ENCODE assay signal across 1 cellular context in the genomic region with DNA sequence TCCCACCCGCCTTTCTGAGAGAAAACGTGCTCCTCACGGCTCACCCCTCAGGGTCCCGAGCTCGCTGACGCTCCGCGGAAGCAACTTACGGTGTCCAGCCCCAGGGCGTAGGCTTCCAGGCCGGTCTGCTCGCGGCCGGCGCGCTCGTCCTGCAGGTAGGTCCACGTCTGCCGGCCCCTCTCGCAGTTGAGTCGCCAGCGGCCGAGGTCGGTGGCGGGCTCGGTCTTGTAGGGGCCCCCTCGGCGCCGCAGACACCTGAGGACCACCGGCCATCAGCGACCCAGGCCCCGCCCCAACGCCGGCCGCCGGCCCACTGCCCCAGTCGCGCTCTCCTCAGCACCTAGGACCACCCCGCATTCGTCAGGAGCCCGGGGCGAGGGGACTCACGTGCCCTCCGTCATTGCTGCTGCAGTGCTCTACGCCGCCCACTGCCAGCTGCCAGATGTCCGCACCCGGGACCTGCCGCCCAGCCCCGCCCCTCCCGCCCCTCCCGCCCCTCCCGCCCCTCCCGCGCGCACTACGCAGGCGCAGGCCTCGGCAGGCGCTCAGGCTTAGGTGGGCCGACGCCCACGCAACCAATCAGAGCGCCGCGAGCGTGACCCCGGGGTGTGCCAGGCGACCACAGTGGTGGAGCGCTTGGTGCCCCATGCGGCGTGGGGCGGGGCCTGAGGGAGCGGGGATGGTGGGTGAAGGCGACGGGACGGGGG.
TF ChIP-seq lines count a peak whose summit lies in the region.

A gene (minus strand): TSS at position 430 of the 707 bp plus-strand sequence. CDS start 29 bp downstream, at position 401.

TF ChIP-seq in HepG2, 621 proteins besides CTCF, POLR2A, EP300 and RAD21 (continued from another document and continues in another):
- TF ChIP-seq, protein P1, sequence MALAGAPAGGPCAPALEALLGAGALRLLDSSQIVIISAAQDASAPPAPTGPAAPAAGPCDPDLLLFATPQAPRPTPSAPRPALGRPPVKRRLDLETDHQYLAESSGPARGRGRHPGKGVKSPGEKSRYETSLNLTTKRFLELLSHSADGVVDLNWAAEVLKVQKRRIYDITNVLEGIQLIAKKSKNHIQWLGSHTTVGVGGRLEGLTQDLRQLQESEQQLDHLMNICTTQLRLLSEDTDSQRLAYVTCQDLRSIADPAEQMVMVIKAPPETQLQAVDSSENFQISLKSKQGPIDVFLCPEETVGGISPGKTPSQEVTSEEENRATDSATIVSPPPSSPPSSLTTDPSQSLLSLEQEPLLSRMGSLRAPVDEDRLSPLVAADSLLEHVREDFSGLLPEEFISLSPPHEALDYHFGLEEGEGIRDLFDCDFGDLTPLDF (CRISPR knock-in tag; IDR thresholded peaks at IDR 0.05), result 0 out of 2 replicates have a peak, but pooled peaks have one; percentile 36
- TF ChIP-seq SRSF9 (IDR thresholded peaks at IDR 0.05; ENCODE audit: borderline replicate concordance, insufficient read depth, low read depth, low read length, poor library complexity, severe bottlenecking), result no peak
- TF ChIP-seq, protein P2, sequence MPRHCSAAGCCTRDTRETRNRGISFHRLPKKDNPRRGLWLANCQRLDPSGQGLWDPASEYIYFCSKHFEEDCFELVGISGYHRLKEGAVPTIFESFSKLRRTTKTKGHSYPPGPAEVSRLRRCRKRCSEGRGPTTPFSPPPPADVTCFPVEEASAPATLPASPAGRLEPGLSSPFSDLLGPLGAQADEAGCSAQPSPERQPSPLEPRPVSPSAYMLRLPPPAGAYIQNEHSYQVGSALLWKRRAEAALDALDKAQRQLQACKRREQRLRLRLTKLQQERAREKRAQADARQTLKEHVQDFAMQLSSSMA (CRISPR knock-in tag; IDR thresholded peaks at IDR 0.05), result 0 out of 2 replicates have a peak, but pooled peaks have one; percentile 46
- peak; percentile 84 for TF ChIP-seq ZBTB7B (CRISPR knock-in tag; IDR thresholded peaks at IDR 0.05)
- peak; percentile 14; the same call in 1 of the 2 replicates for TF ChIP-seq NCOA2 (CRISPR knock-in tag; IDR thresholded peaks at IDR 0.05)
- TF ChIP-seq, protein P3, sequence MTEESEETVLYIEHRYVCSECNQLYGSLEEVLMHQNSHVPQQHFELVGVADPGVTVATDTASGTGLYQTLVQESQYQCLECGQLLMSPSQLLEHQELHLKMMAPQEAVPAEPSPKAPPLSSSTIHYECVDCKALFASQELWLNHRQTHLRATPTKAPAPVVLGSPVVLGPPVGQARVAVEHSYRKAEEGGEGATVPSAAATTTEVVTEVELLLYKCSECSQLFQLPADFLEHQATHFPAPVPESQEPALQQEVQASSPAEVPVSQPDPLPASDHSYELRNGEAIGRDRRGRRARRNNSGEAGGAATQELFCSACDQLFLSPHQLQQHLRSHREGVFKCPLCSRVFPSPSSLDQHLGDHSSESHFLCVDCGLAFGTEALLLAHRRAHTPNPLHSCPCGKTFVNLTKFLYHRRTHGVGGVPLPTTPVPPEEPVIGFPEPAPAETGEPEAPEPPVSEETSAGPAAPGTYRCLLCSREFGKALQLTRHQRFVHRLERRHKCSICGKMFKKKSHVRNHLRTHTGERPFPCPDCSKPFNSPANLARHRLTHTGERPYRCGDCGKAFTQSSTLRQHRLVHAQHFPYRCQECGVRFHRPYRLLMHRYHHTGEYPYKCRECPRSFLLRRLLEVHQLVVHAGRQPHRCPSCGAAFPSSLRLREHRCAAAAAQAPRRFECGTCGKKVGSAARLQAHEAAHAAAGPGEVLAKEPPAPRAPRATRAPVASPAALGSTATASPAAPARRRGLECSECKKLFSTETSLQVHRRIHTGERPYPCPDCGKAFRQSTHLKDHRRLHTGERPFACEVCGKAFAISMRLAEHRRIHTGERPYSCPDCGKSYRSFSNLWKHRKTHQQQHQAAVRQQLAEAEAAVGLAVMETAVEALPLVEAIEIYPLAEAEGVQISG (CRISPR knock-in tag; IDR thresholded peaks at IDR 0.05), result peak; percentile 51
- TF ChIP-seq ZNF678 (CRISPR knock-in tag; IDR thresholded peaks at IDR 0.05), result peak; percentile 86; the same call in 1 of the 2 replicates
- TF ChIP-seq, protein P4, sequence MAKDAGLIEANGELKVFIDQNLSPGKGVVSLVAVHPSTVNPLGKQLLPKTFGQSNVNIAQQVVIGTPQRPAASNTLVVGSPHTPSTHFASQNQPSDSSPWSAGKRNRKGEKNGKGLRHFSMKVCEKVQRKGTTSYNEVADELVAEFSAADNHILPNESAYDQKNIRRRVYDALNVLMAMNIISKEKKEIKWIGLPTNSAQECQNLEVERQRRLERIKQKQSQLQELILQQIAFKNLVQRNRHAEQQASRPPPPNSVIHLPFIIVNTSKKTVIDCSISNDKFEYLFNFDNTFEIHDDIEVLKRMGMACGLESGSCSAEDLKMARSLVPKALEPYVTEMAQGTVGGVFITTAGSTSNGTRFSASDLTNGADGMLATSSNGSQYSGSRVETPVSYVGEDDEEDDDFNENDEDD (CRISPR knock-in tag; IDR thresholded peaks at IDR 0.05; ENCODE audit: borderline replicate concordance), result peak; percentile 36; the same call in 1 of the 2 replicates
- TF ChIP-seq PHF8 (CRISPR knock-in tag; IDR thresholded peaks at IDR 0.05), result peak; percentile 53
- 0 out of 2 replicates have a peak, but pooled peaks have one; percentile 42 for TF ChIP-seq ZNF766 (CRISPR knock-in tag; IDR thresholded peaks at IDR 0.05; ENCODE audit: borderline replicate concordance)
- TF ChIP-seq TCF12 (IDR thresholded peaks at IDR 0.05), result no peak
- no peak; the same call in 1 of the 2 replicates for TF ChIP-seq TCF12 (CRISPR knock-in tag; IDR thresholded peaks at IDR 0.05)
- TF ChIP-seq, protein P5, sequence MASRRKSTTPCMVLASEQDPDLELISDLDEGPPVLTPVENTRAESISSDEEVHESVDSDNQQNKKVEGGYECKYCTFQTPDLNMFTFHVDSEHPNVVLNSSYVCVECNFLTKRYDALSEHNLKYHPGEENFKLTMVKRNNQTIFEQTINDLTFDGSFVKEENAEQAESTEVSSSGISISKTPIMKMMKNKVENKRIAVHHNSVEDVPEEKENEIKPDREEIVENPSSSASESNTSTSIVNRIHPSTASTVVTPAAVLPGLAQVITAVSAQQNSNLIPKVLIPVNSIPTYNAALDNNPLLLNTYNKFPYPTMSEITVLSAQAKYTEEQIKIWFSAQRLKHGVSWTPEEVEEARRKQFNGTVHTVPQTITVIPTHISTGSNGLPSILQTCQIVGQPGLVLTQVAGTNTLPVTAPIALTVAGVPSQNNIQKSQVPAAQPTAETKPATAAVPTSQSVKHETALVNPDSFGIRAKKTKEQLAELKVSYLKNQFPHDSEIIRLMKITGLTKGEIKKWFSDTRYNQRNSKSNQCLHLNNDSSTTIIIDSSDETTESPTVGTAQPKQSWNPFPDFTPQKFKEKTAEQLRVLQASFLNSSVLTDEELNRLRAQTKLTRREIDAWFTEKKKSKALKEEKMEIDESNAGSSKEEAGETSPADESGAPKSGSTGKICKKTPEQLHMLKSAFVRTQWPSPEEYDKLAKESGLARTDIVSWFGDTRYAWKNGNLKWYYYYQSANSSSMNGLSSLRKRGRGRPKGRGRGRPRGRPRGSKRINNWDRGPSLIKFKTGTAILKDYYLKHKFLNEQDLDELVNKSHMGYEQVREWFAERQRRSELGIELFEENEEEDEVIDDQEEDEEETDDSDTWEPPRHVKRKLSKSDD (CRISPR knock-in tag; IDR thresholded peaks at IDR 0.05; ENCODE audit: low read depth), result 0 out of 2 replicates have a peak, but pooled peaks have one; percentile 27
- TF ChIP-seq HOXA7 (CRISPR knock-in tag; IDR thresholded peaks at IDR 0.05), result no peak
- TF ChIP-seq NFYC (CRISPR knock-in tag; IDR thresholded peaks at IDR 0.05), result peak; percentile 85
- no peak for TF ChIP-seq ZNF33A (CRISPR knock-in tag; IDR thresholded peaks at IDR 0.05; ENCODE audit: borderline replicate concordance)
- TF ChIP-seq ZMAT3 (CRISPR knock-in tag; conservative IDR thresholded peaks at IDR 0.05), result peak; percentile 78; the same call in 1 of the 2 replicates
- TF ChIP-seq ZMYM2 (CRISPR knock-in tag; IDR thresholded peaks at IDR 0.05), result no peak
- TF ChIP-seq PAWR (CRISPR knock-in tag; IDR thresholded peaks at IDR 0.05; ENCODE audit: borderline replicate concordance), result no peak
- TF ChIP-seq, protein P6, sequence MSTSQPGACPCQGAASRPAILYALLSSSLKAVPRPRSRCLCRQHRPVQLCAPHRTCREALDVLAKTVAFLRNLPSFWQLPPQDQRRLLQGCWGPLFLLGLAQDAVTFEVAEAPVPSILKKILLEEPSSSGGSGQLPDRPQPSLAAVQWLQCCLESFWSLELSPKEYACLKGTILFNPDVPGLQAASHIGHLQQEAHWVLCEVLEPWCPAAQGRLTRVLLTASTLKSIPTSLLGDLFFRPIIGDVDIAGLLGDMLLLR (CRISPR knock-in tag; IDR thresholded peaks at IDR 0.05), result peak; percentile 53; the same call in 1 of the 2 replicates
- TF ChIP-seq NR2F6 (IDR thresholded peaks at IDR 0.05), result no peak
- peak; percentile 35; the same call in 1 of the 2 replicates for TF ChIP-seq NR2F6 (CRISPR knock-in tag; IDR thresholded peaks at IDR 0.05)
- TF ChIP-seq SP2 (CRISPR knock-in tag; IDR thresholded peaks at IDR 0.05), result peak; percentile 68
- 0 out of 2 replicates have a peak, but pooled peaks have one; percentile 19 for TF ChIP-seq PAX8 (CRISPR knock-in tag; IDR thresholded peaks at IDR 0.05; ENCODE audit: borderline replicate concordance)
- TF ChIP-seq KLF16 (CRISPR knock-in tag; IDR thresholded peaks at IDR 0.05), result peak in 1 of 2 experiments; percentile 17; a peak in 2 of 4 replicates
- TF ChIP-seq RXRA (CRISPR knock-in tag; IDR thresholded peaks at IDR 0.05), result peak; percentile 44; the same call in 1 of the 2 replicates
- TF ChIP-seq, protein P7, sequence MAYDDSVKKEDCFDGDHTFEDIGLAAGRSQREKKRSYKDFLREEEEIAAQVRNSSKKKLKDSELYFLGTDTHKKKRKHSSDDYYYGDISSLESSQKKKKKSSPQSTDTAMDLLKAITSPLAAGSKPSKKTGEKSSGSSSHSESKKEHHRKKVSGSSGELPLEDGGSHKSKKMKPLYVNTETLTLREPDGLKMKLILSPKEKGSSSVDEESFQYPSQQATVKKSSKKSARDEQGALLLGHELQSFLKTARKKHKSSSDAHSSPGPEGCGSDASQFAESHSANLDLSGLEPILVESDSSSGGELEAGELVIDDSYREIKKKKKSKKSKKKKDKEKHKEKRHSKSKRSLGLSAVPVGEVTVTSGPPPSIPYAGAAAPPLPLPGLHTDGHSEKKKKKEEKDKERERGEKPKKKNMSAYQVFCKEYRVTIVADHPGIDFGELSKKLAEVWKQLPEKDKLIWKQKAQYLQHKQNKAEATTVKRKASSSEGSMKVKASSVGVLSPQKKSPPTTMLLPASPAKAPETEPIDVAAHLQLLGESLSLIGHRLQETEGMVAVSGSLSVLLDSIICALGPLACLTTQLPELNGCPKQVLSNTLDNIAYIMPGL (CRISPR knock-in tag; IDR thresholded peaks at IDR 0.05; ENCODE audit: borderline replicate concordance in 1 of 2, low read depth in 1 of 2), result peak in 1 of 2 experiments; percentile 28; a peak in 1 of 4 replicates
- peak; percentile 52; the same call in 1 of the 2 replicates for TF ChIP-seq ZSCAN25 (CRISPR knock-in tag; IDR thresholded peaks at IDR 0.05)
- TF ChIP-seq MIXL1 (CRISPR knock-in tag; IDR thresholded peaks at IDR 0.05), result no peak
- peak; percentile 76; the same call in 1 of the 2 replicates for TF ChIP-seq ZSCAN21 (CRISPR knock-in tag; IDR thresholded peaks at IDR 0.05; ENCODE audit: borderline replicate concordance)
- TF ChIP-seq, protein P8, sequence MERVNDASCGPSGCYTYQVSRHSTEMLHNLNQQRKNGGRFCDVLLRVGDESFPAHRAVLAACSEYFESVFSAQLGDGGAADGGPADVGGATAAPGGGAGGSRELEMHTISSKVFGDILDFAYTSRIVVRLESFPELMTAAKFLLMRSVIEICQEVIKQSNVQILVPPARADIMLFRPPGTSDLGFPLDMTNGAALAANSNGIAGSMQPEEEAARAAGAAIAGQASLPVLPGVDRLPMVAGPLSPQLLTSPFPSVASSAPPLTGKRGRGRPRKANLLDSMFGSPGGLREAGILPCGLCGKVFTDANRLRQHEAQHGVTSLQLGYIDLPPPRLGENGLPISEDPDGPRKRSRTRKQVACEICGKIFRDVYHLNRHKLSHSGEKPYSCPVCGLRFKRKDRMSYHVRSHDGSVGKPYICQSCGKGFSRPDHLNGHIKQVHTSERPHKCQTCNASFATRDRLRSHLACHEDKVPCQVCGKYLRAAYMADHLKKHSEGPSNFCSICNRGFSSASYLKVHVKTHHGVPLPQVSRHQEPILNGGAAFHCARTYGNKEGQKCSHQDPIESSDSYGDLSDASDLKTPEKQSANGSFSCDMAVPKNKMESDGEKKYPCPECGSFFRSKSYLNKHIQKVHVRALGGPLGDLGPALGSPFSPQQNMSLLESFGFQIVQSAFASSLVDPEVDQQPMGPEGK (CRISPR knock-in tag; IDR thresholded peaks at IDR 0.05), result peak; percentile 40
- TF ChIP-seq, protein P9, sequence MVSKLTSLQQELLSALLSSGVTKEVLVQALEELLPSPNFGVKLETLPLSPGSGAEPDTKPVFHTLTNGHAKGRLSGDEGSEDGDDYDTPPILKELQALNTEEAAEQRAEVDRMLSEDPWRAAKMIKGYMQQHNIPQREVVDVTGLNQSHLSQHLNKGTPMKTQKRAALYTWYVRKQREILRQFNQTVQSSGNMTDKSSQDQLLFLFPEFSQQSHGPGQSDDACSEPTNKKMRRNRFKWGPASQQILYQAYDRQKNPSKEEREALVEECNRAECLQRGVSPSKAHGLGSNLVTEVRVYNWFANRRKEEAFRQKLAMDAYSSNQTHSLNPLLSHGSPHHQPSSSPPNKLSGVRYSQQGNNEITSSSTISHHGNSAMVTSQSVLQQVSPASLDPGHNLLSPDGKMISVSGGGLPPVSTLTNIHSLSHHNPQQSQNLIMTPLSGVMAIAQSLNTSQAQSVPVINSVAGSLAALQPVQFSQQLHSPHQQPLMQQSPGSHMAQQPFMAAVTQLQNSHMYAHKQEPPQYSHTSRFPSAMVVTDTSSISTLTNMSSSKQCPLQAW (CRISPR knock-in tag; IDR thresholded peaks at IDR 0.05), result 0 out of 2 replicates have a peak, but pooled peaks have one; percentile 11
- TF ChIP-seq BHLHE40 (IDR thresholded peaks at IDR 0.05; ENCODE audit: low read length), result peak; percentile 95
